Comparison of ENCODE assay signal across 8 cellular contexts in the genomic region with DNA sequence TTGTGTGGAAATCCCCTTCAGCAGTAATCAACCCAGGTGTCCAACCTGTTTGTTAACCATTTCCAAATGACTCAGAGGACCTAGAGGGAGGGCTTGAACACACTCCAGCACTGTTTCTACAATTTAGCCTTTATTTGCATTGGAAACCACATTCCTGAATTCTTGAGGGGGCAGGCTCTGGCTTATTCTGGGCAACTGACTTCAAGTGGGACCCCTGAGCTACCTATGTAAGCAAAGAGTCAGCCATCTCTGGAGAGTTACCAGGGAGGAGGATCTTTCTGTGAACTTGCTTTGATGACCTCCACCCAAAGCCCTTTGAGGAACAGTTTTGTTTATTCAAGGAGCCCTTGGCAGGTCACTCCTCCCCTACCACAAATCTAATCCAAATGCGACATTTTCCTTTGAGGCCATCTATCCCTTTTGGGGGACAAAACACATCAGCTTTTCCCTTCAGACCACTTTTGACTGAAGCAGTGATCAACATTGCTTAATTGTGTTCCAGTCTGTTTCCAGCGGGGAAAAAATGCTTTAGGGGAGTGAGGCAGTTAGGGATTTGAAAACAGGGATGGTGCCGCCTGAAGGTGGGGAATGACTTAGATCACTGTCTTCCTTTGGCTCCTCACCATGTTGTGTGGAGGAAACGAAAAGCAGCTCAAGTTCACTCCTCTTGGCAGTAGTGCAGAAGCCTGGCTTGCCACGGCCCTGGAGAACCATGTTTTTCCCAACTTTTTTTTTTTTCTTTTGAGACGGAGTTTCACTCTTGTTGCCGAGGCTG. TPM values are rescaled to one million over a fixed set of nuclear protein-coding genes. Genes with fewer than 3 reads are reported as not detected.
A peak's percentile ranks its signal among the peaks of the same experiment; 100 is the strongest.
DNase-seq lines count a peak whose midpoint lies in the region; ATAC-seq lines count a peak whose summit lies in the region.

No MANE protein-coding gene starts in this region.

- peaks cover 17% of the 10 kb centered on the region for H3K36me3 Mint-ChIP-seq in activated naive CD8-positive, alpha-beta T cell treated with anti-CD3 and anti-CD28 coated beads for 36 hours
- peaks cover 11 to 17% of the 10 kb centered on the region in 2 donors for H3K36me3 Mint-ChIP-seq in stimulated activated naive B cell treated with anti-CD40 and anti-IgM and Interleukin-4, amounts not matched to agents 10 μg/mL and 1 μg/mL and 100 μg/mL, for 72 hours

- DNase-seq in GM04503 (ENCODE audit: low read depth) (peak; percentile 80), NCI-H146 (lab: John Stamatoyannopoulos, UW) (peak; percentile 63), right cardiac atrium (peak; percentile 42 to 80 (median 66)), NCI-H524 treated with DMSO at 0.1 percent for 48 hours (lab: John Stamatoyannopoulos, UW) (no peak)
- no peak for DNase-seq in activated naive CD8-positive, alpha-beta T cell treated with anti-CD3 and anti-CD28 coated beads for 36 hours
- DNase-seq in stimulated activated naive B cell treated with anti-CD40 and anti-IgM and Interleukin-4, amounts not matched to agents 10 μg/mL and 1 μg/mL and 100 μg/mL, for 72 hours, result peak; percentile 40
- no peak for DNase-seq in activated CD4-positive, CD25-positive, alpha-beta regulatory T cell (lab: John Stamatoyannopoulos, UW)

- H3K4me1 Mint-ChIP-seq in activated naive CD8-positive, alpha-beta T cell treated with anti-CD3 and anti-CD28 coated beads for 36 hours, result peaks cover 67% of the 10 kb centered on the region
- peaks cover 39 to 72% of the 10 kb centered on the region in 2 donors for H3K4me1 Mint-ChIP-seq in stimulated activated naive B cell treated with anti-CD40 and anti-IgM and Interleukin-4, amounts not matched to agents 10 μg/mL and 1 μg/mL and 100 μg/mL, for 72 hours

- H3K9me3 ChIP-seq in right cardiac atrium (ENCODE audit: control insufficient read depth, low read length), result no peaks in the 10 kb centered on the region

- ATAC-seq in GM21717 (IDR thresholded peaks at IDR 0.05; ENCODE audit: unreplicated experiment) (peak; percentile 44), right cardiac atrium (peak; percentile 13 to 30)
- ATAC-seq in stimulated activated naive B cell treated with anti-CD40 and anti-IgM and Interleukin-4, amounts not matched to agents 10 μg/mL and 1 μg/mL and 100 μg/mL, for 72 hours (replicated peaks), result peak; percentile 49 to 56

- peak overlapping the region; percentile 54 for H3K4me3 Mint-ChIP-seq in activated naive CD8-positive, alpha-beta T cell treated with anti-CD3 and anti-CD28 coated beads for 36 hours
- peak overlapping the region; percentile 22 to 71 for H3K4me3 Mint-ChIP-seq in stimulated activated naive B cell treated with anti-CD40 and anti-IgM and Interleukin-4, amounts not matched to agents 10 μg/mL and 1 μg/mL and 100 μg/mL, for 72 hours

- H3K27ac ChIP-seq in right cardiac atrium (ENCODE audit: low read length), result peak overlapping the region; percentile 62

- H3K27me3 ChIP-seq in right cardiac atrium (ENCODE audit: control insufficient read depth, insufficient read depth), result no peaks in the 10 kb centered on the region

- H3K27me3 Mint-ChIP-seq in activated naive CD8-positive, alpha-beta T cell treated with anti-CD3 and anti-CD28 coated beads for 36 hours, result peaks cover 11% of the 10 kb centered on the region
- no peaks in the 10 kb centered on the region for H3K27me3 Mint-ChIP-seq in stimulated activated naive B cell treated with anti-CD40 and anti-IgM and Interleukin-4, amounts not matched to agents 10 μg/mL and 1 μg/mL and 100 μg/mL, for 72 hours

- intact Hi-C loops in right cardiac atrium (cut with DNase I), result no loop called here

- 26% methylated on average over 7 of the region's 7 CpGs for WGBS in right cardiac atrium

- H3K9me3 Mint-ChIP-seq in activated naive CD8-positive, alpha-beta T cell treated with anti-CD3 and anti-CD28 coated beads for 36 hours, result peaks cover under 1% of the 10 kb centered on the region
- H3K9me3 Mint-ChIP-seq in stimulated activated naive B cell treated with anti-CD40 and anti-IgM and Interleukin-4, amounts not matched to agents 10 μg/mL and 1 μg/mL and 100 μg/mL, for 72 hours, result no peaks in the 10 kb centered on the region

- peaks cover 2% of the 10 kb centered on the region for H3K4me1 ChIP-seq in right cardiac atrium (ENCODE audit: control insufficient read depth, insufficient read depth, low read length)

- peak overlapping the region; percentile 89 for H3K27ac Mint-ChIP-seq in activated naive CD8-positive, alpha-beta T cell treated with anti-CD3 and anti-CD28 coated beads for 36 hours
- peak overlapping the region; percentile 33 for H3K27ac Mint-ChIP-seq in stimulated activated naive B cell treated with anti-CD40 and anti-IgM and Interleukin-4, amounts not matched to agents 10 μg/mL and 1 μg/mL and 100 μg/mL, for 72 hours

- no peak overlapping the region for H3K4me3 ChIP-seq in right cardiac atrium (ENCODE audit: low read length)

RNA-seq across cellular contexts. Expression of a gene that starts 46.2 kb away (rescaled TPM):
- 1 to 10 TPM; 7.6 to 7.8 TPM for total RNA-seq in activated naive CD8-positive, alpha-beta T cell treated with anti-CD3 and anti-CD28 coated beads for 36 hours
- 1 to 10 TPM; 7.1 to 8.5 (median 8.3) TPM for total RNA-seq in right cardiac atrium
- 5.1 TPM for polyA plus RNA-seq in right cardiac atrium

RNA-seq across cellular contexts. Expression of a gene that starts 46.3 kb away (rescaled TPM):
- total RNA-seq in activated naive CD8-positive, alpha-beta T cell treated with anti-CD3 and anti-CD28 coated beads for 36 hours, result 10 to 100 TPM; 47.9 to 61.6 TPM
- 10 to 100 TPM; 21.9 to 31.3 (median 28.0) TPM for total RNA-seq in right cardiac atrium
- polyA plus RNA-seq in right cardiac atrium, result 7.8 TPM

Comparison
In these comparisons a context has a peak if more than half of its experiments do, and no peak if none do; other contexts are left out.
1. DNase-seq: peak in GM04503 (single experiment), NCI-H146 (single experiment), right cardiac atrium (3 of 3) and stimulated activated naive B cell treated with anti-CD40 and anti-IgM and Interleukin-4, amounts not matched to agents 10 μg/mL and 1 μg/mL and 100 μg/mL, for 72 hours (single experiment); none in activated naive CD8-positive, alpha-beta T cell treated with anti-CD3 and anti-CD28 coated beads for 36 hours (single experiment), activated CD4-positive, CD25-positive, alpha-beta regulatory T cell (0 of 4) and NCI-H524 treated with DMSO at 0.1 percent for 48 hours (single experiment).
2. Peak in every context shown above with its lines, with median percentiles within 50 percentile points of each other: ATAC-seq.